ENCODE assay signal across 8 cellular contexts in the genomic region with DNA sequence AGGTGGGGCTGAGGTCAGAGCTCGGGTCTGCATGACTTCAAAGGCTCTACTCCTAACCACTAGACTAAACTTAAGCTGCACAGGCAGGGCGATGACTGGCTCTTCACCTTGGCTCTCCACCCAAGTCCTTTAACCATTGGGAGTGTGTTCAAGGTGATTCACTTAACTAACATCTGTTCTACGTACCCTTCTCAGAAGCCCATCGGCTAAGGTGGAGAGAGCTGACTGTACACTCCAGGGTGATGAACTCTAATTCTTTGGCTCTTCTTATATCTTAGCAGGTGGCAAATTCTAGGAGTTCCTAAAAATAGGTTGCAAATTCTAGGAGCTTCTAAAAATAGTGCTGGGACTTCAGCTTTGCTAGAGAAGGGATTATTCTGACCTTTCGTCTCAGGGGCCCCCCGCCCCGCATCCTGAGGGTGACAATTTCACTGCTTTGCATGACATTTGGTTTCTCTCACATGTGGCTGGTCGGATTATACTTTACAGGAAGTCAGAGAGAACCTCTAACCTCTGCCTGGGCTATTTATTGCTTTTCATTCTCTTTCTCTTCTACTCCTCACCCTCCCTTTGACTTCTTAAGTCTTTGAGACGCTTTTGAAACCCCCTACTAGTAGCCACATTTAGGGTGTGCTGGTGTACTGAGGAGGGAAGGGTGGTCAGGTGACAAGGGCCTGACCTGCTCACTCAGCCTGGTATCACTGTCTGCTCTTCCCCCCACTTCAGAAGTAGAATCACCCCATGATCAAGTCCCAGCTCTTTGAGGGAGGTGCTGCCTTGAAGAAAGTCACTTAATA. TPM values are rescaled to one million over a fixed set of nuclear protein-coding genes. Genes with fewer than 3 reads are reported as not detected.
DNase-seq lines count a peak whose midpoint lies in the region; ATAC-seq lines count a peak whose summit lies in the region.

No MANE protein-coding gene starts in this region.

- no peaks in the 10 kb centered on the region for H3K27me3 ChIP-seq in CD4-positive, alpha-beta memory T cell (ENCODE audit: insufficient read depth, low read length)

- H3K27me3 Mint-ChIP-seq in CD4-positive, alpha-beta memory T cell = no peaks in the 10 kb centered on the region
- H3K27me3 Mint-ChIP-seq in activated naive CD4-positive, alpha-beta T cell treated with anti-CD3 and anti-CD28 coated beads, Interleukin-2, amount 10 ng/mL, durations not matched to agents 7 days and 5 days = peaks cover 8% of the 10 kb centered on the region
- no peaks in the 10 kb centered on the region for H3K27me3 Mint-ChIP-seq in stimulated activated naive B cell treated with anti-CD40 and anti-IgM and Interleukin-4, amounts not matched to agents 10 μg/mL and 1 μg/mL and 100 μg/mL, for 72 hours

- POLR2A ChIA-PET in CD4-positive, alpha-beta memory T cell (lab: Charles Lee; ENCODE audit: partially characterized antibody) = interaction anchor here (0.8 to 3.1 kb wide), 15 partner anchors 9 to 149 kb away, joined by 3 to 24 read pairs (median 5); no protein-coding TSS in a partner anchor

- peaks cover 24 to 54% (median 34%) of the 10 kb centered on the region in 4 donors for H3K4me1 Mint-ChIP-seq in CD4-positive, alpha-beta memory T cell
- H3K4me1 Mint-ChIP-seq in activated naive CD4-positive, alpha-beta T cell treated with anti-CD3 and anti-CD28 coated beads, Interleukin-2, amount 10 ng/mL, durations not matched to agents 7 days and 5 days = peaks cover 56% of the 10 kb centered on the region
- peaks cover 20 to 21% of the 10 kb centered on the region in 2 donors for H3K4me1 Mint-ChIP-seq in stimulated activated naive B cell treated with anti-CD40 and anti-IgM and Interleukin-4, amounts not matched to agents 10 μg/mL and 1 μg/mL and 100 μg/mL, for 72 hours

- DNase-seq in CD4-positive, alpha-beta memory T cell = peak; percentile 17 to 46 (median 31)
- peak; percentile 73 for DNase-seq in activated naive CD4-positive, alpha-beta T cell treated with anti-CD3 and anti-CD28 coated beads, Interleukin-2, amount 10 ng/mL, durations not matched to agents 7 days and 5 days
- DNase-seq in stimulated activated naive B cell treated with anti-CD40 and anti-IgM and Interleukin-4, amounts not matched to agents 10 μg/mL and 1 μg/mL and 100 μg/mL, for 72 hours = no peak
- no peak for DNase-seq in NCI-H128 (lab: John Stamatoyannopoulos, UW; ENCODE audit: unreplicated experiment)
- no peak for DNase-seq in HCEC 1CT
- DNase-seq in NCI-H345 (lab: John Stamatoyannopoulos, UW) = no peak

- CTCF ChIA-PET in CD4-positive, alpha-beta memory T cell (lab: Charles Lee; ENCODE audit: partially characterized antibody) = interaction anchor here (1.1 to 2.9 kb wide), 9 partner anchors 12 to 82 kb away, joined by 3 to 18 read pairs (median 6); no protein-coding TSS in a partner anchor
- CTCF ChIA-PET in activated naive CD4-positive, alpha-beta T cell treated with anti-CD3 and anti-CD28 coated beads, Interleukin-2, amount 10 ng/mL, durations not matched to agents 7 days and 5 days (lab: Charles Lee) = interaction anchor here (0.7 to 3.4 kb wide), 7 partner anchors 10 to 355 kb away, joined by 3 to 24 read pairs (median 4); no protein-coding TSS in a partner anchor

- H3K36me3 ChIP-seq in CD4-positive, alpha-beta memory T cell (ENCODE audit: insufficient read depth, low read length) = no peaks in the 10 kb centered on the region

- H3K36me3 Mint-ChIP-seq in CD4-positive, alpha-beta memory T cell = no peaks in the 10 kb centered on the region
- no peaks in the 10 kb centered on the region for H3K36me3 Mint-ChIP-seq in activated naive CD4-positive, alpha-beta T cell treated with anti-CD3 and anti-CD28 coated beads, Interleukin-2, amount 10 ng/mL, durations not matched to agents 7 days and 5 days
- no peaks in the 10 kb centered on the region for H3K36me3 Mint-ChIP-seq in stimulated activated naive B cell treated with anti-CD40 and anti-IgM and Interleukin-4, amounts not matched to agents 10 μg/mL and 1 μg/mL and 100 μg/mL, for 72 hours

- H3K27ac ChIP-seq in CD4-positive, alpha-beta memory T cell (ENCODE audit: low read depth, low read length) = no peak overlapping the region

- peak overlapping the region in 7 of 8 donors; percentile 37 to 75 (median 71) for H3K4me3 Mint-ChIP-seq in CD4-positive, alpha-beta memory T cell
- peak overlapping the region; percentile 6 for H3K4me3 Mint-ChIP-seq in activated naive CD4-positive, alpha-beta T cell treated with anti-CD3 and anti-CD28 coated beads, Interleukin-2, amount 10 ng/mL, durations not matched to agents 7 days and 5 days
- peak overlapping the region in 1 of 2 donors; percentile 59 for H3K4me3 Mint-ChIP-seq in stimulated activated naive B cell treated with anti-CD40 and anti-IgM and Interleukin-4, amounts not matched to agents 10 μg/mL and 1 μg/mL and 100 μg/mL, for 72 hours

- H3K9me3 ChIP-seq in CD4-positive, alpha-beta memory T cell (ENCODE audit: control insufficient read depth in 1 of 2, low read length in 2 of 2) = no peaks in the 10 kb centered on the region

- peaks cover 44% of the 10 kb centered on the region for H3K4me1 ChIP-seq in CD4-positive, alpha-beta memory T cell (ENCODE audit: insufficient read depth, low read length)

- intact Hi-C loops in CD4-positive, alpha-beta memory T cell (cut with micrococcal nuclease) = loop anchor here (2.0 kb wide), 1 partner anchor 25 kb away; no protein-coding TSS in a partner anchor

- ATAC-seq in GM21381 (IDR thresholded peaks at IDR 0.05; ENCODE audit: unreplicated experiment) = peak; percentile 82
- ATAC-seq in HG03571 (IDR thresholded peaks at IDR 0.05; ENCODE audit: unreplicated experiment) = peak; percentile 73
- ATAC-seq in stimulated activated naive B cell treated with anti-CD40 and anti-IgM and Interleukin-4, amounts not matched to agents 10 μg/mL and 1 μg/mL and 100 μg/mL, for 72 hours (replicated peaks) = peak; percentile 71 to 81

- peak overlapping the region in 1 of 2 donors; percentile 5 for H3K4me3 ChIP-seq in CD4-positive, alpha-beta memory T cell (ENCODE audit: low read length in 2 of 2)

- H3K27ac Mint-ChIP-seq in CD4-positive, alpha-beta memory T cell = peak overlapping the region; percentile 74 to 90 (median 87)
- peak overlapping the region; percentile 96 for H3K27ac Mint-ChIP-seq in activated naive CD4-positive, alpha-beta T cell treated with anti-CD3 and anti-CD28 coated beads, Interleukin-2, amount 10 ng/mL, durations not matched to agents 7 days and 5 days
- peak overlapping the region; percentile 75 for H3K27ac Mint-ChIP-seq in stimulated activated naive B cell treated with anti-CD40 and anti-IgM and Interleukin-4, amounts not matched to agents 10 μg/mL and 1 μg/mL and 100 μg/mL, for 72 hours

- no peaks in the 10 kb centered on the region for H3K9me3 Mint-ChIP-seq in CD4-positive, alpha-beta memory T cell
- H3K9me3 Mint-ChIP-seq in activated naive CD4-positive, alpha-beta T cell treated with anti-CD3 and anti-CD28 coated beads, Interleukin-2, amount 10 ng/mL, durations not matched to agents 7 days and 5 days = no peaks in the 10 kb centered on the region
- H3K9me3 Mint-ChIP-seq in stimulated activated naive B cell treated with anti-CD40 and anti-IgM and Interleukin-4, amounts not matched to agents 10 μg/mL and 1 μg/mL and 100 μg/mL, for 72 hours = no peaks in the 10 kb centered on the region

RNA-seq across cellular contexts. Expression of a gene that starts 55.5 kb away (rescaled TPM):
- 10 to 100 TPM; 33.4 to 34.0 TPM for total RNA-seq in CD4-positive, alpha-beta memory T cell
- polyA plus RNA-seq in CD4-positive, alpha-beta memory T cell = 10 to 100 TPM; 45.4 to 97.0 TPM

Comparison
In these comparisons a context has a peak if more than half of its experiments do, and no peak if none do; other contexts are left out.
1. DNase-seq: peak in CD4-positive, alpha-beta memory T cell (5 of 5) and activated naive CD4-positive, alpha-beta T cell treated with anti-CD3 and anti-CD28 coated beads, Interleukin-2, amount 10 ng/mL, durations not matched to agents 7 days and 5 days (single experiment); none in stimulated activated naive B cell treated with anti-CD40 and anti-IgM and Interleukin-4, amounts not matched to agents 10 μg/mL and 1 μg/mL and 100 μg/mL, for 72 hours (single experiment), NCI-H128 (single experiment), HCEC 1CT (single experiment) and NCI-H345 (single experiment).
2. Peak in every context shown above with its lines, with median percentiles within 50 percentile points of each other: H3K27ac Mint-ChIP-seq and ATAC-seq.